12 cellular contexts compared by ENCODE assay signal in the genomic region with DNA sequence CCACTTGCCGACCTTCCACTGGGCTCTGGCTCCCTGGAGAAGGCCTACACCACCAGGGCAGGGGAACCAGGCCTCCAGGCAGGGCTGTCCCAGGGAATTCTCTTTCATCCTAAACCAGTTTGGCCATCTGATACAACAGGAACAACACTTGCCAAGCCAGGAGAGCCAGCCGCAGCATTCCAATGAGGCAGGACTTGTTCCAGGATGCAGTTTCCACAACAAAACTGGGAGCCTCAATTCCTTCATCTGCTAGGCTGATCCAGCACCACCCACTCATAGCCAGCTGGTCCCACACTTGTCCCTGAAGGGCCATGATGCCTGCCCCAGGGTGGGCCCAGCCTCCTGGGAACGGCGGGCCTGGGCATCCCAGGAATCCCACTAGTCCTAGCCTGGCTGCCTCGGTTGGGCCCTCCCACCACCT. TPM values are rescaled to one million over a fixed set of nuclear protein-coding genes. Genes with fewer than 3 reads are reported as not detected.
A peak's percentile ranks its signal among the peaks of the same experiment; 100 is the strongest.
DNase-seq lines count a peak whose midpoint lies in the region; ATAC-seq, FAIRE-seq and TF ChIP-seq lines count a peak whose summit lies in the region.
"Had no signal": no experiment of that assay in that cellular context is flagged by ENCODE, and none has a peak within 500 bp of the region (broad histone marks: within the 10 kb centered on the region; RNA-seq: fewer than 3 reads in every experiment).

No MANE protein-coding gene starts in this region.

- TF ChIP-seq CTCF in HEK293 (tag by site-specific recombination; IDR thresholded peaks at IDR 0.05) (no peak), bronchial epithelial cell (IDR thresholded peaks at IDR 0.05; ENCODE audit: insufficient read depth, low read length, severe bottlenecking) (no peak)

- DNase-seq in bronchial epithelial cell (ENCODE audit: low read depth) (peak; percentile 82), islet precursor cell (peak; percentile 90), HCEC 1CT (no peak), ecto neural progenitor cell (ENCODE audit: low spot score) (no peak), SW 1271 (lab: John Stamatoyannopoulos, UW) (no peak)
- DNase-seq in stimulated activated naive B cell treated with anti-CD40 and anti-IgM and Interleukin-4, amounts not matched to agents 10 μg/mL and 1 μg/mL and 100 μg/mL, for 72 hours: no peak
- DNase-seq in stimulated activated naive CD8-positive, alpha-beta T cell treated with anti-CD3 and anti-CD28 coated beads, Interleukin-15, amount 100 ng/mL, for 72 hours: no peak
- DNase-seq: DND-41, MV-4-11, sigmoid colon, T-helper 9 cell had no signal

- H3K9me3 ChIP-seq in HEK293 (ENCODE audit: control insufficient read depth, insufficient read depth, low read depth, low read length): no peaks in the 10 kb centered on the region
- H3K9me3 ChIP-seq: sigmoid colon had no signal

- peaks cover 2% of the 10 kb centered on the region; the same call in 1 of the 2 replicates for H3K4me1 ChIP-seq in HEK293 (ENCODE audit: control insufficient read depth, insufficient read depth, low read length)

- H3K27ac Mint-ChIP-seq in stimulated activated naive B cell treated with anti-CD40 and anti-IgM and Interleukin-4, amounts not matched to agents 10 μg/mL and 1 μg/mL and 100 μg/mL, for 72 hours: peak overlapping the region; percentile 42
- peak overlapping the region in 1 of 2 donors; percentile 74 for H3K27ac Mint-ChIP-seq in stimulated activated naive CD8-positive, alpha-beta T cell treated with anti-CD3 and anti-CD28 coated beads, Interleukin-15, amount 100 ng/mL, for 72 hours

- peaks cover 71 to 96% of the 10 kb centered on the region in 2 donors for H3K4me1 Mint-ChIP-seq in stimulated activated naive B cell treated with anti-CD40 and anti-IgM and Interleukin-4, amounts not matched to agents 10 μg/mL and 1 μg/mL and 100 μg/mL, for 72 hours
- H3K4me1 Mint-ChIP-seq in stimulated activated naive CD8-positive, alpha-beta T cell treated with anti-CD3 and anti-CD28 coated beads, Interleukin-15, amount 100 ng/mL, for 72 hours: peaks cover 85% of the 10 kb centered on the region

- no peak overlapping the region for H3K4me3 Mint-ChIP-seq in stimulated activated naive B cell treated with anti-CD40 and anti-IgM and Interleukin-4, amounts not matched to agents 10 μg/mL and 1 μg/mL and 100 μg/mL, for 72 hours
- no peak overlapping the region for H3K4me3 Mint-ChIP-seq in stimulated activated naive CD8-positive, alpha-beta T cell treated with anti-CD3 and anti-CD28 coated beads, Interleukin-15, amount 100 ng/mL, for 72 hours

- no peaks in the 10 kb centered on the region for H3K27me3 ChIP-seq in bronchial epithelial cell (ENCODE audit: control insufficient read depth, insufficient read depth, low read length)
- H3K27me3 ChIP-seq: sigmoid colon had no signal

- CTCF ChIA-PET in HEK293 (lab: Yijun Ruan, JAX): no interaction called here

- H3K27ac ChIP-seq in HEK293 (ENCODE audit: extremely low read depth, low read depth, low read length): no peak overlapping the region

- no peak for ATAC-seq in stimulated activated naive B cell treated with anti-CD40 and anti-IgM and Interleukin-4, amounts not matched to agents 10 μg/mL and 1 μg/mL and 100 μg/mL, for 72 hours (replicated peaks)
- no peak for ATAC-seq in stimulated activated naive CD8-positive, alpha-beta T cell treated with anti-CD3 and anti-CD28 coated beads, Interleukin-15, amount 100 ng/mL, for 72 hours

- H3K27me3 Mint-ChIP-seq in stimulated activated naive B cell treated with anti-CD40 and anti-IgM and Interleukin-4, amounts not matched to agents 10 μg/mL and 1 μg/mL and 100 μg/mL, for 72 hours: no peaks in the 10 kb centered on the region
- no peaks in the 10 kb centered on the region for H3K27me3 Mint-ChIP-seq in stimulated activated naive CD8-positive, alpha-beta T cell treated with anti-CD3 and anti-CD28 coated beads, Interleukin-15, amount 100 ng/mL, for 72 hours

- no peak for FAIRE-seq in bronchial epithelial cell (lab: Jason Lieb, UNC)

- H3K36me3 ChIP-seq in HEK293 (ENCODE audit: control insufficient read depth in 2 of 2, insufficient read depth in 1 of 2, low read length in 2 of 2): no peaks in the 10 kb centered on the region
- H3K36me3 ChIP-seq in bronchial epithelial cell (ENCODE audit: control insufficient read depth, insufficient read depth, low read length): no peaks in the 10 kb centered on the region
- H3K36me3 ChIP-seq: sigmoid colon had no signal

- H3K36me3 Mint-ChIP-seq in stimulated activated naive B cell treated with anti-CD40 and anti-IgM and Interleukin-4, amounts not matched to agents 10 μg/mL and 1 μg/mL and 100 μg/mL, for 72 hours: peaks cover 4 to 5% of the 10 kb centered on the region in 2 donors

- POLR2A ChIA-PET in HEK293 (lab: Yijun Ruan, JAX): no interaction called here

- H3K4me3 ChIP-seq in HEK293 (ENCODE audit: low read depth, low read length) (no peak overlapping the region), bronchial epithelial cell (ENCODE audit: low read depth, low read length) (no peak overlapping the region)
- H3K4me3 ChIP-seq: sigmoid colon had no signal

- H3K9me3 Mint-ChIP-seq in stimulated activated naive B cell treated with anti-CD40 and anti-IgM and Interleukin-4, amounts not matched to agents 10 μg/mL and 1 μg/mL and 100 μg/mL, for 72 hours: peaks cover 0 to 3% of the 10 kb centered on the region in 2 donors
- no peaks in the 10 kb centered on the region for H3K9me3 Mint-ChIP-seq in stimulated activated naive CD8-positive, alpha-beta T cell treated with anti-CD3 and anti-CD28 coated beads, Interleukin-15, amount 100 ng/mL, for 72 hours

TF ChIP-seq in HEK293, 187 proteins besides CTCF, POLR2A, EP300 and RAD21:
- TF ChIP-seq GLI4 (tag by site-specific recombination; IDR thresholded peaks at IDR 0.05) (no peak), RBAK (tag by site-specific recombination; IDR thresholded peaks at IDR 0.05) (no peak), ZFHX2 (tag by site-specific recombination; conservative IDR thresholded peaks at IDR 0.05) (0 out of 2 replicates have a peak, but pooled peaks have one; percentile 31), ZNF560 (tag by site-specific recombination; IDR thresholded peaks at IDR 0.05; ENCODE audit: borderline replicate concordance) (no peak)
- TF ChIP-seq, protein P1, sequence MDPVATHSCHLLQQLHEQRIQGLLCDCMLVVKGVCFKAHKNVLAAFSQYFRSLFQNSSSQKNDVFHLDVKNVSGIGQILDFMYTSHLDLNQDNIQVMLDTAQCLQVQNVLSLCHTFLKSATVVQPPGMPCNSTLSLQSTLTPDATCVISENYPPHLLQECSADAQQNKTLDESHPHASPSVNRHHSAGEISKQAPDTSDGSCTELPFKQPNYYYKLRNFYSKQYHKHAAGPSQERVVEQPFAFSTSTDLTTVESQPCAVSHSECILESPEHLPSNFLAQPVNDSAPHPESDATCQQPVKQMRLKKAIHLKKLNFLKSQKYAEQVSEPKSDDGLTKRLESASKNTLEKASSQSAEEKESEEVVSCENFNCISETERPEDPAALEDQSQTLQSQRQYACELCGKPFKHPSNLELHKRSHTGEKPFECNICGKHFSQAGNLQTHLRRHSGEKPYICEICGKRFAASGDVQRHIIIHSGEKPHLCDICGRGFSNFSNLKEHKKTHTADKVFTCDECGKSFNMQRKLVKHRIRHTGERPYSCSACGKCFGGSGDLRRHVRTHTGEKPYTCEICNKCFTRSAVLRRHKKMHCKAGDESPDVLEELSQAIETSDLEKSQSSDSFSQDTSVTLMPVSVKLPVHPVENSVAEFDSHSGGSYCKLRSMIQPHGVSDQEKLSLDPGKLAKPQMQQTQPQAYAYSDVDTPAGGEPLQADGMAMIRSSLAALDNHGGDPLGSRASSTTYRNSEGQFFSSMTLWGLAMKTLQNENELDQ (tag by site-specific recombination; IDR thresholded peaks at IDR 0.05; ENCODE audit: low read depth): no peak

RNA-seq across cellular contexts. Expression of a gene that starts 26.0 kb away (rescaled TPM):
- total RNA-seq in bronchial epithelial cell: 92.7 and 138 TPM in 2 replicates

Comparison
In these comparisons a context has a peak if more than half of its experiments do, and no peak if none do; other contexts are left out.
1. DNase-seq: peak in bronchial epithelial cell (single experiment) and islet precursor cell (single experiment); none in stimulated activated naive B cell treated with anti-CD40 and anti-IgM and Interleukin-4, amounts not matched to agents 10 μg/mL and 1 μg/mL and 100 μg/mL, for 72 hours (single experiment), HCEC 1CT (single experiment), ecto neural progenitor cell (single experiment), stimulated activated naive CD8-positive, alpha-beta T cell treated with anti-CD3 and anti-CD28 coated beads, Interleukin-15, amount 100 ng/mL, for 72 hours (0 of 2) and SW 1271 (0 of 2).